ENCODE assay signal across 24 cellular contexts in genomic region chr5:82057051-82057450, GRCh38.
"Had no signal": no experiment of that assay in that cellular context is flagged by ENCODE, and none has a peak within 500 bp of the region (broad histone marks: within the 10 kb centered on the region; RNA-seq: fewer than 3 reads in every experiment).

No MANE protein-coding gene starts in this region.

- H3K27me3 Mint-ChIP-seq: activated CD4-positive, alpha-beta T cell treated with anti-CD3 and anti-CD28 coated beads, Interleukin-2, amount 10 ng/mL, durations not matched to agents 24 days and 14 days; activated CD8-positive, alpha-beta T cell treated with anti-CD3 and anti-CD28 coated beads for 36 hours; central memory CD8-positive, alpha-beta T cell had no signal

- H3K36me3 Mint-ChIP-seq: activated naive CD4-positive, alpha-beta T cell treated with anti-CD3 and anti-CD28 coated beads, Interleukin-2, amount 50 U/mL, for 72 hours had no signal

- H3K27ac Mint-ChIP-seq: activated CD4-positive, alpha-beta T cell treated with anti-CD3 and anti-CD28 coated beads, Interleukin-2, amount 10 ng/mL, durations not matched to agents 24 days and 14 days; activated CD8-positive, alpha-beta T cell treated with anti-CD3 and anti-CD28 coated beads for 36 hours; activated naive CD4-positive, alpha-beta T cell treated with anti-CD3 and anti-CD28 coated beads for 36 hours; activated naive CD4-positive, alpha-beta T cell treated with anti-CD3 and anti-CD28 coated beads, Interleukin-2, amount 50 U/mL, for 72 hours had no signal

- H3K9me3 Mint-ChIP-seq: activated CD4-positive, alpha-beta T cell treated with anti-CD3 and anti-CD28 coated beads, Interleukin-2, amount 10 ng/mL, durations not matched to agents 24 days and 14 days; activated CD8-positive, alpha-beta T cell treated with anti-CD3 and anti-CD28 coated beads for 36 hours; activated naive CD4-positive, alpha-beta T cell treated with anti-CD3 and anti-CD28 coated beads for 36 hours; activated naive CD4-positive, alpha-beta T cell treated with anti-CD3 and anti-CD28 coated beads, Interleukin-2, amount 50 U/mL, for 72 hours; central memory CD8-positive, alpha-beta T cell had no signal

- H3K27ac ChIP-seq: adrenal gland, cardiac muscle cell, SJCRH30, SK-N-MC, WERI-Rb-1 had no signal

- ATAC-seq: activated CD8-positive, alpha-beta T cell treated with anti-CD3 and anti-CD28 coated beads for 36 hours; activated naive CD4-positive, alpha-beta T cell treated with anti-CD3 and anti-CD28 coated beads, Interleukin-2, amount 50 U/mL, for 72 hours; Panc1 had no signal

- H3K36me3 ChIP-seq: adrenal gland, cardiac muscle cell, SJCRH30, WERI-Rb-1 had no signal

- DNase-seq: activated CD4-positive, alpha-beta T cell treated with anti-CD3 and anti-CD28 coated beads, Interleukin-2, amount 10 ng/mL, durations not matched to agents 24 days and 14 days; activated CD4-positive, alpha-beta T cell treated with anti-CD3 and anti-CD28 coated beads, Interleukin-2, amount 50 U/mL, for 4 hours; activated CD8-positive, alpha-beta T cell treated with anti-CD3 and anti-CD28 coated beads for 36 hours; activated gamma-delta T cell treated with Interleukin-2 at 50 U/mL for 16 hours; activated naive CD4-positive, alpha-beta T cell treated with anti-CD3 and anti-CD28 coated beads for 36 hours; activated T-cell treated with anti-CD3 and anti-CD28 coated beads, Interleukin-2, amount 50 U/mL, for 1 hour; adrenal gland; NCI-H1105; NCI-H1417 treated with DMSO at 0.1 percent for 48 hours; NCI-H187 treated with DMSO at 0.1 percent for 48 hours; NCI-H2081; NCI-H226; NCI-H446 treated with DMSO at 0.1 percent for 48 hours; NCI-H524; NCI-H69; SHP77; SJCRH30; T1000; WERI-Rb-1 had no signal

- H3K4me3 Mint-ChIP-seq: activated CD4-positive, alpha-beta T cell treated with anti-CD3 and anti-CD28 coated beads, Interleukin-2, amount 10 ng/mL, durations not matched to agents 24 days and 14 days; activated CD8-positive, alpha-beta T cell treated with anti-CD3 and anti-CD28 coated beads for 36 hours; activated naive CD4-positive, alpha-beta T cell treated with anti-CD3 and anti-CD28 coated beads for 36 hours; central memory CD8-positive, alpha-beta T cell had no signal

- H3K4me3 ChIP-seq: adrenal gland, cardiac muscle cell, SJCRH30, SK-N-MC had no signal

- H3K9me3 ChIP-seq: adrenal gland, SJCRH30 had no signal

- H3K4me1 ChIP-seq: adrenal gland, SJCRH30 had no signal

- H3K27me3 ChIP-seq: adrenal gland, cardiac muscle cell, SJCRH30 had no signal
